In the genomic region with DNA sequence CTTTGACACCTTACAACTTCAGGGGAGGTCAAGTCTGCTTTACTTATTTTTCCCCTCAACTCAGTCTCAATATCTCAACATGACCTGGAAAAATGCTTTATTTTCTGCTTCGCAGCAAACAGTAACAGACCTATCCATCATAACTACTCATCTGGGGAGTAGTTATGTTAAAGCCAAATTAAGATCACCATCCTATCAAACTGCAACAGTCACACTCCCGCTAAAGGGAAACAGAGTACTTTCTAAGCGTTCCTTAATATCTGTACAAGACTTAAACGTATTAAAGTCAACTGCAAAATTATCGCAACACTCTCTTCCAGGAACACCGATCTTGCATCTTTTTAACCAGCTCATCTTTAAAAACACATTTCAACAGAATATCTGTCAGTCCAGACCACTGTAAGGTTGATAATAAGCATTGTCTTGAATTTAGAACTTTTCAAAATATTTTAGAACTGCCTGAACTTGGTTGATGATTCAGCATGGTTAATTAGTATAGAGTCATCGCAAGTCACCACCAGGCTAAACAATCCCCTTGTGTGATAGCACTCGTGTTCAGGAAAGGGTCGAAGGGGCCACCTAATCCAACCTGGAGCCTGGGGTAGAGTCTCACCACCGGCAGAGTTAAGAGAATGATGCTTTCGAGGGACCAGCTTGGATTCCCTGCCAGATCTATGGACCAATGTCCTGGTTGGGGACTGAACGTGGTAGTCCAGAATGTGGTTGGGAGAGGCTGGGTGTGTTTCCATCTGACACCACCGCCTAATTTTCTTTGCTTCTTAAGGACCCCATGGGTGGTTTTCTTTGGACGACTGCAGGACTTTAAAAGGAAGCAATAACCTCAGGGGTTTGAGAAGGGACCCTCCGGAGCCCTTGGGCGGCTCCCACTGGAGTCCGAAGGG, we compare ENCODE assay signal across 8 cellular contexts. TPM values are rescaled to one million over a fixed set of nuclear protein-coding genes. Genes with fewer than 3 reads are reported as not detected.
A peak's percentile ranks its signal among the peaks of the same experiment; 100 is the strongest.
DNase-seq lines count a peak whose midpoint lies in the region; ATAC-seq, FAIRE-seq and TF ChIP-seq lines count a peak whose summit lies in the region.

No MANE protein-coding gene starts in this region.

- peak overlapping the region; percentile 81 to 92 for H3K4me3 ChIP-seq in muscle layer of colon (ENCODE audit: low read depth in 1 of 2, low read length in 2 of 2)
- peak overlapping the region; percentile 77 for H3K4me3 ChIP-seq in upper lobe of right lung

- H3K9me3 ChIP-seq in muscle layer of colon (ENCODE audit: low read length) = no peaks in the 10 kb centered on the region
- H3K9me3 ChIP-seq in upper lobe of right lung = no peaks in the 10 kb centered on the region

- FAIRE-seq in GM19239 (lab: Jason Lieb, UNC) = peak; percentile 56

- H3K36me3 ChIP-seq in muscle layer of colon (ENCODE audit: insufficient read depth, low read length) = no peaks in the 10 kb centered on the region
- no peaks in the 10 kb centered on the region for H3K36me3 ChIP-seq in upper lobe of right lung

- no peaks in the 10 kb centered on the region for H3K27me3 ChIP-seq in muscle layer of colon (ENCODE audit: control insufficient read depth in 1 of 2, insufficient read depth in 2 of 2, low read length in 2 of 2)
- no peaks in the 10 kb centered on the region for H3K27me3 ChIP-seq in upper lobe of right lung

- peaks cover 28% of the 10 kb centered on the region for H3K36me3 Mint-ChIP-seq in T-helper 2 cell treated with Interferon-gamma antibody and Interleukin-4, amounts not matched to agents 5 μg/mL and 100 μg/mL, for 36 hours (ENCODE audit: low read depth)
- H3K36me3 Mint-ChIP-seq in dendritic cell treated with granulocyte-macrophage colony-stimulating factor and Interleukin-4, amounts not matched to agents 40 ng/mL and 50 ng/mL, for 4 days (ENCODE audit: low read depth) = peaks cover 22% of the 10 kb centered on the region

- no peak for TF ChIP-seq CTCF in upper lobe of right lung (IDR thresholded peaks at IDR 0.05)

- peak overlapping the region; percentile 68 for H3K9ac ChIP-seq in muscle layer of colon (ENCODE audit: low read length)

- H3K4me1 ChIP-seq in muscle layer of colon (ENCODE audit: insufficient read depth, low read length) (peaks cover 10% of the 10 kb centered on the region), upper lobe of right lung (peaks cover 20% of the 10 kb centered on the region)

- H3K4me3 Mint-ChIP-seq in T-helper 2 cell treated with Interferon-gamma antibody and Interleukin-4, amounts not matched to agents 5 μg/mL and 100 μg/mL, for 36 hours = peak overlapping the region; percentile 89
- peak overlapping the region; percentile 98 for H3K4me3 Mint-ChIP-seq in dendritic cell treated with granulocyte-macrophage colony-stimulating factor and Interleukin-4, amounts not matched to agents 40 ng/mL and 50 ng/mL, for 4 days

- DNase-seq in ACHN (peak; percentile 28), GM19239 (ENCODE audit: insufficient read length, low spot score) (no peak), upper lobe of right lung (no peak)
- no peak for DNase-seq in T-helper 2 cell treated with Interferon-gamma antibody and Interleukin-4, amounts not matched to agents 5 μg/mL and 100 μg/mL, for 36 hours (ENCODE audit: low spot score)

- H3K27ac ChIP-seq in muscle layer of colon (ENCODE audit: low read depth, low read length) = peak overlapping the region; percentile 71
- H3K27ac ChIP-seq in upper lobe of right lung = peak overlapping the region; percentile 76

- no peaks in the 10 kb centered on the region for H3K9me3 Mint-ChIP-seq in T-helper 2 cell treated with Interferon-gamma antibody and Interleukin-4, amounts not matched to agents 5 μg/mL and 100 μg/mL, for 36 hours
- H3K9me3 Mint-ChIP-seq in dendritic cell treated with granulocyte-macrophage colony-stimulating factor and Interleukin-4, amounts not matched to agents 40 ng/mL and 50 ng/mL, for 4 days = no peaks in the 10 kb centered on the region

- intact Hi-C loops in dendritic cell treated with granulocyte-macrophage colony-stimulating factor and Interleukin-4, amounts not matched to agents 40 ng/mL and 50 ng/mL, for 4 days (cut with micrococcal nuclease) = no loop called here
- intact Hi-C loops in upper lobe of right lung (cut with DNase I) = no loop called here

- peaks cover 35% of the 10 kb centered on the region for H3K4me1 Mint-ChIP-seq in T-helper 2 cell treated with Interferon-gamma antibody and Interleukin-4, amounts not matched to agents 5 μg/mL and 100 μg/mL, for 36 hours (ENCODE audit: low read depth)
- H3K4me1 Mint-ChIP-seq in dendritic cell treated with granulocyte-macrophage colony-stimulating factor and Interleukin-4, amounts not matched to agents 40 ng/mL and 50 ng/mL, for 4 days (ENCODE audit: low read depth) = peaks cover 60% of the 10 kb centered on the region

- peak overlapping the region; percentile 85 for H3K27ac Mint-ChIP-seq in T-helper 2 cell treated with Interferon-gamma antibody and Interleukin-4, amounts not matched to agents 5 μg/mL and 100 μg/mL, for 36 hours
- H3K27ac Mint-ChIP-seq in dendritic cell treated with granulocyte-macrophage colony-stimulating factor and Interleukin-4, amounts not matched to agents 40 ng/mL and 50 ng/mL, for 4 days = peak overlapping the region; percentile 90

- H3K27me3 Mint-ChIP-seq in T-helper 2 cell treated with Interferon-gamma antibody and Interleukin-4, amounts not matched to agents 5 μg/mL and 100 μg/mL, for 36 hours (ENCODE audit: low read depth) = peaks cover 3% of the 10 kb centered on the region
- H3K27me3 Mint-ChIP-seq in dendritic cell treated with granulocyte-macrophage colony-stimulating factor and Interleukin-4, amounts not matched to agents 40 ng/mL and 50 ng/mL, for 4 days = no peaks in the 10 kb centered on the region

- ATAC-seq in upper lobe of right lung (no peak), GM18909 (IDR thresholded peaks at IDR 0.05; ENCODE audit: poor library complexity, unreplicated experiment) (no peak), HG03025 (IDR thresholded peaks at IDR 0.05; ENCODE audit: low FRiP score, unreplicated experiment) (no peak)

- in situ Hi-C loops in ACHN (cut with HindIII; ENCODE audit: low pct_ligation_motif_present, low pct_unique_long_range_greater_than_20kb, low sequenced_read_pairs) = no loop called here

RNA-seq across cellular contexts. Expression of a gene that starts 1.0 kb away (rescaled TPM):
- total RNA-seq in upper lobe of right lung = 44.2 TPM
